ENCODE assay signal across 9 cellular contexts in the genomic region with DNA sequence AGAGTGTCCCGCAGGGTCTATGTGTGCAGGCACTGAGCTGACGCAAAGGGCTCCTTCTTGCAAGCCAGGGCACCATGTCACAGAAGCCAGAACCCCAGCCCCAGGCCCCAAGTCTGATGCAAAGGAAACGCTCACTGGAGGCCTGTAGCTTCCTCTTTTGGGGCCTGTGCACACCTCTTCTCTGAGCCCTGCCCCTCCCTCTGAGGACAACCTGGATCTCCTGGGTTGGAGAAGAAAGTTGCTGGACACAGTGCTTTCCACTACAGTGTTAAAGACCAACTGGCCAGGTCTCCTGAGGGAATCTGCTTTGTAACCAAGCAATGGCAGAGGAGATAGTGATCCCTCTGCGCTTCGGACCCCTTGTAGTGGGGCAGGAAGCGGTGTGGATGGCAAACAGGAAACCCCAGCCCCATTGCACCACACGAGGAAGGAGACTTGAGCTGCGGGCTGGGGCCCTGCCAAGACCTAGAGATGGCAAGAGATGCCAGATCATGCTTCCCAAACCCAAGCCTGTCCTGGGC. TPM values are rescaled to one million over a fixed set of nuclear protein-coding genes. Genes with fewer than 3 reads are reported as not detected.
A peak's percentile ranks its signal among the peaks of the same experiment; 100 is the strongest.
DNase-seq lines count a peak whose midpoint lies in the region; ATAC-seq and TF ChIP-seq lines count a peak whose summit lies in the region.
"Had no signal": no experiment of that assay in that cellular context is flagged by ENCODE, and none has a peak within 500 bp of the region (broad histone marks: within the 10 kb centered on the region; RNA-seq: fewer than 3 reads in every experiment).

No MANE protein-coding gene starts in this region.

- H3K27ac Mint-ChIP-seq in activated T-helper 1 cell treated with anti-CD3 and anti-CD28 coated beads, Interleukin-12 subunit alpha, Interleukin-12 subunit beta, Interleukin-2, Interleukin-4 antibody, amounts not matched to agents 30 ng/mL and 10 ng/mL and 1 ng/mL, durations not matched to agents 14 hours and 24 hours and 36 hours: peak overlapping the region; percentile 99

- H3K4me1 Mint-ChIP-seq in activated T-helper 1 cell treated with anti-CD3 and anti-CD28 coated beads, Interleukin-12 subunit alpha, Interleukin-12 subunit beta, Interleukin-2, Interleukin-4 antibody, amounts not matched to agents 30 ng/mL and 10 ng/mL and 1 ng/mL, durations not matched to agents 14 hours and 24 hours and 36 hours (ENCODE audit: low read depth): peaks cover 72% of the 10 kb centered on the region

- intact Hi-C loops in activated T-helper 1 cell treated with anti-CD3 and anti-CD28 coated beads, Interleukin-12 subunit alpha, Interleukin-12 subunit beta, Interleukin-2, Interleukin-4 antibody, amounts not matched to agents 30 ng/mL and 10 ng/mL and 1 ng/mL, durations not matched to agents 14 hours and 24 hours and 36 hours (cut with micrococcal nuclease): loop anchor here (10.0 kb wide), 1 partner anchor 907 kb away; no protein-coding TSS in a partner anchor
- intact Hi-C loops in left lung (cut with DNase I): no loop called here

- DNase-seq in activated naive CD4-positive, alpha-beta T cell treated with Interleukin-2 at 50 U/mL for 16 hours: peak; percentile 52
- no peak for DNase-seq in activated naive CD4-positive, alpha-beta T cell treated with anti-CD3 and anti-CD28 coated beads, Interleukin-2, amount 50 U/mL, for 16 hours
- peak; percentile 56 for DNase-seq in activated T-helper 1 cell treated with anti-CD3 and anti-CD28 coated beads, Interleukin-12 subunit alpha, Interleukin-12 subunit beta, Interleukin-2, Interleukin-4 antibody, amounts not matched to agents 30 ng/mL and 10 ng/mL and 1 ng/mL, durations not matched to agents 14 hours and 24 hours and 36 hours (ENCODE audit: low spot score)
- DNase-seq in left lung: peak; percentile 81 to 90
- DNase-seq in ureter (ENCODE audit: low spot score): peak; percentile 59
- DNase-seq in retina: no peak
- no peak for DNase-seq in HT-29 (ENCODE audit: low spot score)
- no peak for DNase-seq in NCI-H2171 treated with DMSO at 0.1 percent for 48 hours (lab: John Stamatoyannopoulos, UW)
- DNase-seq: 8988T had no signal

- no peaks in the 10 kb centered on the region for H3K9me3 Mint-ChIP-seq in activated T-helper 1 cell treated with anti-CD3 and anti-CD28 coated beads, Interleukin-12 subunit alpha, Interleukin-12 subunit beta, Interleukin-2, Interleukin-4 antibody, amounts not matched to agents 30 ng/mL and 10 ng/mL and 1 ng/mL, durations not matched to agents 14 hours and 24 hours and 36 hours

- no peaks in the 10 kb centered on the region for H3K9me3 ChIP-seq in left lung

- H3K36me3 Mint-ChIP-seq in activated T-helper 1 cell treated with anti-CD3 and anti-CD28 coated beads, Interleukin-12 subunit alpha, Interleukin-12 subunit beta, Interleukin-2, Interleukin-4 antibody, amounts not matched to agents 30 ng/mL and 10 ng/mL and 1 ng/mL, durations not matched to agents 14 hours and 24 hours and 36 hours (ENCODE audit: low read depth): peaks cover 21% of the 10 kb centered on the region

- peak overlapping the region; percentile 89 for H3K4me3 Mint-ChIP-seq in activated T-helper 1 cell treated with anti-CD3 and anti-CD28 coated beads, Interleukin-12 subunit alpha, Interleukin-12 subunit beta, Interleukin-2, Interleukin-4 antibody, amounts not matched to agents 30 ng/mL and 10 ng/mL and 1 ng/mL, durations not matched to agents 14 hours and 24 hours and 36 hours

- peak overlapping the region in 1 of 2 donors; percentile 13 for H3K4me3 ChIP-seq in left lung

- no peaks in the 10 kb centered on the region for H3K27me3 ChIP-seq in left lung

- peak overlapping the region; percentile 39 to 98 for H3K27ac ChIP-seq in left lung

- ATAC-seq in left lung: peak; percentile 26

- no peak for TF ChIP-seq CTCF in left lung (IDR thresholded peaks at IDR 0.05)

- no peaks in the 10 kb centered on the region for H3K27me3 Mint-ChIP-seq in activated T-helper 1 cell treated with anti-CD3 and anti-CD28 coated beads, Interleukin-12 subunit alpha, Interleukin-12 subunit beta, Interleukin-2, Interleukin-4 antibody, amounts not matched to agents 30 ng/mL and 10 ng/mL and 1 ng/mL, durations not matched to agents 14 hours and 24 hours and 36 hours (ENCODE audit: insufficient read depth)

- H3K36me3 ChIP-seq in left lung: peaks cover 0 to 1% of the 10 kb centered on the region in 2 donors

- peaks cover 26 to 100% of the 10 kb centered on the region in 2 donors for H3K4me1 ChIP-seq in left lung

RNA-seq across cellular contexts. Expression of a gene that starts 11.7 kb away (rescaled TPM):
- total RNA-seq in activated T-helper 1 cell treated with anti-CD3 and anti-CD28 coated beads, Interleukin-12 subunit alpha, Interleukin-12 subunit beta, Interleukin-2, Interleukin-4 antibody, amounts not matched to agents 30 ng/mL and 10 ng/mL and 1 ng/mL, durations not matched to agents 14 hours and 24 hours and 36 hours: 43.7 and 44.7 TPM in 2 replicates
- total RNA-seq in left lung (10 to 100 TPM; 38.7 to 71.5 TPM), ureter (13.9 TPM)
- total RNA-seq in HT-29 (2014; rRNA removed; shearing (Covaris generic)): not detected in 2 replicates

Comparison
In these comparisons a context has a peak if more than half of its experiments do, and no peak if none do; other contexts are left out.
1. DNase-seq: peak in activated naive CD4-positive, alpha-beta T cell treated with Interleukin-2 at 50 U/mL for 16 hours (single experiment), activated T-helper 1 cell treated with anti-CD3 and anti-CD28 coated beads, Interleukin-12 subunit alpha, Interleukin-12 subunit beta, Interleukin-2, Interleukin-4 antibody, amounts not matched to agents 30 ng/mL and 10 ng/mL and 1 ng/mL, durations not matched to agents 14 hours and 24 hours and 36 hours (single experiment), left lung (2 of 2) and ureter (single experiment); none in activated naive CD4-positive, alpha-beta T cell treated with anti-CD3 and anti-CD28 coated beads, Interleukin-2, amount 50 U/mL, for 16 hours (single experiment), retina (single experiment), HT-29 (single experiment) and NCI-H2171 treated with DMSO at 0.1 percent for 48 hours (single experiment).
2. RNA of a gene that starts 11.7 kb away (total RNA-seq): 38.7 to 71.5 TPM in left lung, 43.7 to 44.7 TPM in activated T-helper 1 cell treated with anti-CD3 and anti-CD28 coated beads, Interleukin-12 subunit alpha, Interleukin-12 subunit beta, Interleukin-2, Interleukin-4 antibody, amounts not matched to agents 30 ng/mL and 10 ng/mL and 1 ng/mL, durations not matched to agents 14 hours and 24 hours and 36 hours and 13.9 TPM in ureter (single experiment); not detected in HT-29; every median in the first group is over 10 times any median in the second.